9 cellular contexts compared by ENCODE assay signal in genomic region chr1:178644308-178645120, GRCh38.
DNase-seq lines count a peak whose midpoint lies in the region; ATAC-seq and TF ChIP-seq lines count a peak whose summit lies in the region.
"Had no signal": no experiment of that assay in that cellular context is flagged by ENCODE, and none has a peak within 500 bp of the region (broad histone marks: within the 10 kb centered on the region; RNA-seq: fewer than 3 reads in every experiment).

No MANE protein-coding gene starts in this region.

- no peaks in the 10 kb centered on the region for H3K9me3 ChIP-seq in osteoblast (ENCODE audit: low read depth, low read length)
- H3K9me3 ChIP-seq: gastrocnemius medialis had no signal

- H3K36me3 ChIP-seq in osteoblast (ENCODE audit: insufficient read depth, low read length) = no peaks in the 10 kb centered on the region
- H3K36me3 ChIP-seq: gastrocnemius medialis had no signal

- no peak for TF ChIP-seq POLR2A in erythroblast (IDR thresholded peaks at IDR 0.05; ENCODE audit: low read length)

- ATAC-seq in omental fat pad (ENCODE audit: low FRiP score) (no peak), HG03135 (IDR thresholded peaks at IDR 0.05; ENCODE audit: unreplicated experiment) (no peak)
- ATAC-seq: gastrocnemius medialis had no signal

- H4K20me1 ChIP-seq in osteoblast (ENCODE audit: insufficient read depth, low read length) = no peaks in the 10 kb centered on the region

- no peak overlapping the region for H2AFZ ChIP-seq in osteoblast (ENCODE audit: low read length)

- no peaks in the 10 kb centered on the region for H3K79me2 ChIP-seq in osteoblast (ENCODE audit: insufficient read depth, low read length)

- peaks cover 37% of the 10 kb centered on the region for H3K4me1 ChIP-seq in osteoblast (ENCODE audit: insufficient read depth, low read length)

- H3K4me2 ChIP-seq in osteoblast (ENCODE audit: insufficient read depth, low read length) = no peak overlapping the region

- H3K27ac ChIP-seq in osteoblast (ENCODE audit: low read depth, low read length) = no peak overlapping the region

- H3K4me3 ChIP-seq in osteoblast (ENCODE audit: insufficient read depth, low read length) = no peak overlapping the region
- H3K4me3 ChIP-seq: gastrocnemius medialis had no signal

- no peaks in the 10 kb centered on the region for H3K27me3 ChIP-seq in osteoblast (ENCODE audit: insufficient read depth, low read length)
- H3K27me3 ChIP-seq: gastrocnemius medialis had no signal

- TF ChIP-seq CTCF in osteoblast (IDR thresholded peaks at IDR 0.05; ENCODE audit: extremely low read depth, low read depth, low read length) (no peak), omental fat pad (IDR thresholded peaks at IDR 0.05) (no peak)

- DNase-seq in HCEC 1CT (peak; percentile 22), NCI-H524 treated with DMSO at 0.1 percent for 48 hours (lab: John Stamatoyannopoulos, UW) (peak; percentile 15), erythroblast (lab: John Stamatoyannopoulos, UW) (peak; percentile 84 to 87), osteoblast (ENCODE audit: insufficient read length, low spot score, missing footprints) (peak; percentile 53), omental fat pad (ENCODE audit: low spot score) (no peak), DMS79 treated with DMSO at 0.1 percent for 48 hours (lab: John Stamatoyannopoulos, UW) (no peak)
- DNase-seq in stimulated activated CD8-positive, alpha-beta memory T cell treated with anti-CD3 and anti-CD28 coated beads, Interleukin-4, amount 100 ng/mL, for 48 hours = no peak
- DNase-seq: gastrocnemius medialis had no signal

Comparison
In these comparisons a context has a peak if more than half of its experiments do, and no peak if none do; other contexts are left out.
1. DNase-seq: peak in HCEC 1CT (single experiment), NCI-H524 treated with DMSO at 0.1 percent for 48 hours (single experiment), erythroblast (2 of 2) and osteoblast (single experiment); none in omental fat pad (single experiment), DMS79 treated with DMSO at 0.1 percent for 48 hours (single experiment) and stimulated activated CD8-positive, alpha-beta memory T cell treated with anti-CD3 and anti-CD28 coated beads, Interleukin-4, amount 100 ng/mL, for 48 hours (single experiment).